17 cellular contexts compared by ENCODE assay signal in genomic region chr17:78818152-78818846, GRCh38. TPM values are rescaled to one million over a fixed set of nuclear protein-coding genes. Genes with fewer than 3 reads are reported as not detected.
DNase-seq lines count a peak whose midpoint lies in the region; ATAC-seq and TF ChIP-seq lines count a peak whose summit lies in the region.
"Had no signal": no experiment of that assay in that cellular context is flagged by ENCODE, and none has a peak within 500 bp of the region (broad histone marks: within the 10 kb centered on the region; RNA-seq: fewer than 3 reads in every experiment).

No MANE protein-coding gene starts in this region.

- no peak overlapping the region for H3K4me2 ChIP-seq in smooth muscle cell
- H3K4me2 ChIP-seq: A549 had no signal

- no peak overlapping the region for H3K9ac ChIP-seq in smooth muscle cell (ENCODE audit: low read depth)

- H3K36me3 Mint-ChIP-seq in activated CD4-positive, alpha-beta T cell treated with anti-CD3 and anti-CD28 coated beads, Interleukin-2, amount 10 ng/mL, durations not matched to agents 24 days and 14 days (ENCODE audit: low read depth): peaks cover 78% of the 10 kb centered on the region
- peaks cover 91% of the 10 kb centered on the region for H3K36me3 Mint-ChIP-seq in effector memory CD8-positive, alpha-beta T cell (ENCODE audit: insufficient read depth)
- H3K36me3 Mint-ChIP-seq in stimulated activated effector memory CD8-positive, alpha-beta T cell treated with anti-CD3 and anti-CD28 coated beads, Interleukin-12 subunit alpha, Interleukin-12 subunit beta, amount 100 ng/mL, for 72 hours: peaks cover 100% of the 10 kb centered on the region

- H3K4me3 ChIP-seq in smooth muscle cell: no peak overlapping the region
- H3K4me3 ChIP-seq: A549, right lobe of liver, thyroid gland had no signal

- WGBS in smooth muscle cell (ENCODE audit: low lambda C conversion rate): 95% methylated on average over 19 of the region's 19 CpGs

- no peaks in the 10 kb centered on the region for H3K9me3 ChIP-seq in smooth muscle cell (replicated peaks; ENCODE audit: low read depth)
- H3K9me3 ChIP-seq: A549, right lobe of liver, thyroid gland had no signal

- peaks cover 21% of the 10 kb centered on the region for H3K36me3 ChIP-seq in smooth muscle cell (ENCODE audit: low read depth)

- H2AFZ ChIP-seq in smooth muscle cell (ENCODE audit: low read depth): no peak overlapping the region

- H4K20me1 ChIP-seq in smooth muscle cell (ENCODE audit: low read depth): peaks cover 13% of the 10 kb centered on the region

- H3K27ac ChIP-seq in smooth muscle cell (ENCODE audit: low read depth): no peak overlapping the region
- H3K27ac ChIP-seq: A549, foreskin keratinocyte had no signal

- ATAC-seq in effector memory CD8-positive, alpha-beta T cell (replicated peaks): no peak
- no peak for ATAC-seq in stimulated activated effector memory CD8-positive, alpha-beta T cell treated with anti-CD3 and anti-CD28 coated beads, Interleukin-12 subunit alpha, Interleukin-12 subunit beta, amount 100 ng/mL, for 72 hours
- no peak for ATAC-seq in sciatic nerve
- ATAC-seq: A549, foreskin keratinocyte had no signal

- peak overlapping the region; percentile 79 for H3K27ac Mint-ChIP-seq in activated CD4-positive, alpha-beta T cell treated with anti-CD3 and anti-CD28 coated beads, Interleukin-2, amount 10 ng/mL, durations not matched to agents 24 days and 14 days
- H3K27ac Mint-ChIP-seq in effector memory CD8-positive, alpha-beta T cell: peak overlapping the region; percentile 97 to 98
- H3K27ac Mint-ChIP-seq in stimulated activated effector memory CD8-positive, alpha-beta T cell treated with anti-CD3 and anti-CD28 coated beads, Interleukin-12 subunit alpha, Interleukin-12 subunit beta, amount 100 ng/mL, for 72 hours: peak overlapping the region; percentile 82
- H3K27ac Mint-ChIP-seq: dendritic cell treated with granulocyte-macrophage colony-stimulating factor and Interleukin-4, amounts not matched to agents 40 ng/mL and 50 ng/mL, for 4 days had no signal

- H3K9me3 Mint-ChIP-seq in activated CD4-positive, alpha-beta T cell treated with anti-CD3 and anti-CD28 coated beads, Interleukin-2, amount 10 ng/mL, durations not matched to agents 24 days and 14 days: no peaks in the 10 kb centered on the region
- H3K9me3 Mint-ChIP-seq in effector memory CD8-positive, alpha-beta T cell: no peaks in the 10 kb centered on the region
- no peaks in the 10 kb centered on the region for H3K9me3 Mint-ChIP-seq in stimulated activated effector memory CD8-positive, alpha-beta T cell treated with anti-CD3 and anti-CD28 coated beads, Interleukin-12 subunit alpha, Interleukin-12 subunit beta, amount 100 ng/mL, for 72 hours
- H3K9me3 Mint-ChIP-seq: dendritic cell treated with granulocyte-macrophage colony-stimulating factor and Interleukin-4, amounts not matched to agents 40 ng/mL and 50 ng/mL, for 4 days had no signal

- no peak for TF ChIP-seq CTCF in smooth muscle cell (IDR thresholded peaks at IDR 0.05; ENCODE audit: borderline replicate concordance, insufficient read depth, poor library complexity, severe bottlenecking)

- H3K27me3 ChIP-seq in smooth muscle cell (ENCODE audit: low read depth): no peaks in the 10 kb centered on the region
- H3K27me3 ChIP-seq: foreskin keratinocyte, right lobe of liver, thyroid gland had no signal

- H3K4me3 Mint-ChIP-seq in activated CD4-positive, alpha-beta T cell treated with anti-CD3 and anti-CD28 coated beads, Interleukin-2, amount 10 ng/mL, durations not matched to agents 24 days and 14 days: peak overlapping the region; percentile 70
- H3K4me3 Mint-ChIP-seq in effector memory CD8-positive, alpha-beta T cell: peak overlapping the region; percentile 69 to 86
- peak overlapping the region; percentile 44 for H3K4me3 Mint-ChIP-seq in stimulated activated effector memory CD8-positive, alpha-beta T cell treated with anti-CD3 and anti-CD28 coated beads, Interleukin-12 subunit alpha, Interleukin-12 subunit beta, amount 100 ng/mL, for 72 hours
- H3K4me3 Mint-ChIP-seq: dendritic cell treated with granulocyte-macrophage colony-stimulating factor and Interleukin-4, amounts not matched to agents 40 ng/mL and 50 ng/mL, for 4 days had no signal

- no peaks in the 10 kb centered on the region for H3K79me2 ChIP-seq in smooth muscle cell (ENCODE audit: low read depth)

- peaks cover 55% of the 10 kb centered on the region for H3K4me1 Mint-ChIP-seq in activated CD4-positive, alpha-beta T cell treated with anti-CD3 and anti-CD28 coated beads, Interleukin-2, amount 10 ng/mL, durations not matched to agents 24 days and 14 days
- peaks cover 33 to 36% of the 10 kb centered on the region in 2 donors for H3K4me1 Mint-ChIP-seq in effector memory CD8-positive, alpha-beta T cell (ENCODE audit: low read depth in 2 of 2)
- peaks cover 51% of the 10 kb centered on the region for H3K4me1 Mint-ChIP-seq in stimulated activated effector memory CD8-positive, alpha-beta T cell treated with anti-CD3 and anti-CD28 coated beads, Interleukin-12 subunit alpha, Interleukin-12 subunit beta, amount 100 ng/mL, for 72 hours

- H3F3A ChIP-seq in smooth muscle cell (ENCODE audit: low read depth): peaks cover 4% of the 10 kb centered on the region

- intact Hi-C loops in activated CD4-positive, alpha-beta T cell treated with anti-CD3 and anti-CD28 coated beads, Interleukin-2, amount 10 ng/mL, durations not matched to agents 24 days and 14 days (cut with micrococcal nuclease): loop anchor here (2.0 to 5.0 kb wide), 2 partner anchors 41 to 69 kb away; no protein-coding TSS in a partner anchor
- intact Hi-C loops in sciatic nerve (cut with DNase I): no loop called here

- no peaks in the 10 kb centered on the region for H3K4me1 ChIP-seq in smooth muscle cell (ENCODE audit: low read depth)
- H3K4me1 ChIP-seq: A549, foreskin keratinocyte, right lobe of liver, thyroid gland had no signal

- H3K27me3 Mint-ChIP-seq in activated CD4-positive, alpha-beta T cell treated with anti-CD3 and anti-CD28 coated beads, Interleukin-2, amount 10 ng/mL, durations not matched to agents 24 days and 14 days: no peaks in the 10 kb centered on the region
- no peaks in the 10 kb centered on the region for H3K27me3 Mint-ChIP-seq in effector memory CD8-positive, alpha-beta T cell
- H3K27me3 Mint-ChIP-seq: dendritic cell treated with granulocyte-macrophage colony-stimulating factor and Interleukin-4, amounts not matched to agents 40 ng/mL and 50 ng/mL, for 4 days had no signal

- peak; percentile 74 for DNase-seq in activated CD4-positive, alpha-beta T cell treated with anti-CD3 and anti-CD28 coated beads, Interleukin-2, amount 10 ng/mL, durations not matched to agents 24 days and 14 days
- no peak for DNase-seq in activated CD4-positive, alpha-beta T cell treated with anti-CD3 and anti-CD28 coated beads, Interleukin-2, amount 50 U/mL, for 1 hour
- no peak for DNase-seq in effector memory CD8-positive, alpha-beta T cell
- DNase-seq in stimulated activated effector memory CD8-positive, alpha-beta T cell treated with anti-CD3 and anti-CD28 coated beads, Interleukin-12 subunit alpha, Interleukin-12 subunit beta, amount 100 ng/mL, for 72 hours (ENCODE audit: low spot score in 2 of 2): no peak
- DNase-seq in CD1c-positive myeloid dendritic cell (ENCODE audit: extremely low spot score) (no peak), sciatic nerve (ENCODE audit: low spot score) (no peak), smooth muscle cell (lab: John Stamatoyannopoulos, UW; ENCODE audit: unreplicated experiment) (no peak)
- DNase-seq: amniotic stem cell, foreskin keratinocyte, islet precursor cell, NCI-H1930, NCI-H774, thyroid gland had no signal

TF ChIP-seq in PFSK-1, 5 proteins besides CTCF, POLR2A, EP300 and RAD21:
- TF ChIP-seq TAF1 (IDR thresholded peaks at IDR 0.05; ENCODE audit: borderline replicate concordance, insufficient read depth, low read length) (0 out of 2 replicates have a peak, but pooled peaks have one; percentile 7), POLR2AphosphoS5 (IDR thresholded peaks at IDR 0.05; ENCODE audit: low read depth, low read length) (no peak)

RNA-seq across cellular contexts. Expression of gene USP36, which starts 22.3 kb away (rescaled TPM):
- total RNA-seq in activated CD4-positive, alpha-beta T cell treated with anti-CD3 and anti-CD28 coated beads, Interleukin-2, amount 10 ng/mL, durations not matched to agents 24 days and 14 days: 128 TPM in 2 replicates
- polyA plus RNA-seq in PFSK-1 (2012; ENCODE audit: insufficient read length, low read depth): 132 TPM
- 109 TPM for total RNA-seq in sciatic nerve
- total RNA-seq in smooth muscle cell: 14.3 and 29.0 TPM in 2 replicates
- 17.6 and 31.4 TPM in 2 replicates for polyA plus RNA-seq in smooth muscle cell

RNA-seq across cellular contexts. Expression of gene CYTH1, which starts 36.2 kb away (rescaled TPM):
- total RNA-seq in activated CD4-positive, alpha-beta T cell treated with anti-CD3 and anti-CD28 coated beads, Interleukin-2, amount 10 ng/mL, durations not matched to agents 24 days and 14 days: 126 and 131 TPM in 2 replicates
- 23.9 TPM for polyA plus RNA-seq in PFSK-1 (2012; ENCODE audit: insufficient read length, low read depth)
- total RNA-seq in sciatic nerve (75.9 TPM), smooth muscle cell (17.4 and 19.3 TPM in 2 replicates)
- 14.1 and 26.9 TPM in 2 replicates for polyA plus RNA-seq in smooth muscle cell
